8 cellular contexts compared by ENCODE assay signal in the genomic region with DNA sequence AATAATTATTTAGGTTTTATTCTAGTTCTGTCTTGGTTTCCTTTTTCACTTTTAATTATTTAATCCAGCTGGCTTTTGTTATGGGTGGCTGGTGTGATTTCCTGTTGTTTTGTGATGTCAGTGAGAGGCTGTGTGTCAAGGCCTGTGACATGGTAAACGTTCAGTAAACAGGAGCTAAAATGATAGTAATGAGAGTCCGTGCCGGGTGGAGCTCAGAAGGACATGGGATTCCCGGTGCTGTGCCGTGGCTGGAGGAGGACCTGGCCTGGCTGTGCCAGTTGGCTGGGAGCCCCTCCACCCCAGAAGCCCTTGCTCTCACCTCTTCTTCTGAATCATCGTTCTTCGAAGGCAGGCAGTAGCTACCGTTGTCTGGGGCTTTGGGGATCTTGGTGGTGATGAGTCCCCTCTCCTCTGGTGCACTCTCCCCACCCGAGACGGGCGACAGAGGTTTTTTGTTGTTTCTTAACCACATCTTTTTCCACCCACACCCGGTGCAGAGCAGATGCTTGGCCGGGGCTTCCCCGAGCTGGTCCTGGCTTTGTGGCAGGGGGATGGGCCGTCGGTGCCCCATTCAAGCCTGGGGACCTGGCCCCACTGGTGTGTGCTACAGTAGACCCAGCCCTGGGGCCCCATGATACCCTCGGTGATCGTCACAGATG. TPM values are rescaled to one million over a fixed set of nuclear protein-coding genes. Genes with fewer than 3 reads are reported as not detected.
DNase-seq lines count a peak whose midpoint lies in the region; ATAC-seq, FAIRE-seq and TF ChIP-seq lines count a peak whose summit lies in the region.

No MANE protein-coding gene starts in this region.

- H3K27me3 ChIP-seq in CD4-positive, alpha-beta memory T cell (ENCODE audit: insufficient read depth, low read length): no peaks in the 10 kb centered on the region
- H3K27me3 ChIP-seq in KMS-11 (ENCODE audit: insufficient read depth, low read depth): no peaks in the 10 kb centered on the region
- H3K27me3 ChIP-seq in dorsolateral prefrontal cortex: no peaks in the 10 kb centered on the region

- H3K9me3 ChIP-seq in CD4-positive, alpha-beta memory T cell (ENCODE audit: control insufficient read depth in 1 of 2, low read length in 2 of 2): no peaks in the 10 kb centered on the region

- TF ChIP-seq CTCF in KMS-11 (conservative IDR thresholded peaks at IDR 0.05; ENCODE audit: low read depth, low read length) (no peak), dorsolateral prefrontal cortex (IDR thresholded peaks at IDR 0.05 in 54 of 56, conservative IDR thresholded peaks at IDR 0.05 in 2 of 56; ENCODE audit: low read depth in 1 of 56, partially characterized antibody in 56 of 56) (no peak), D721Med (IDR thresholded peaks at IDR 0.05; ENCODE audit: insufficient read depth, missing control alignments) (no peak)

- peak overlapping the region; percentile 98 for H3K27ac ChIP-seq in CD4-positive, alpha-beta memory T cell (ENCODE audit: low read depth, low read length)
- H3K27ac ChIP-seq in KMS-11 (peak overlapping the region; percentile 96), dorsolateral prefrontal cortex (peak overlapping the region in 56 of 59 donors; percentile 3 to 86 (median 73))

- H3K27ac Mint-ChIP-seq in CD4-positive, alpha-beta memory T cell: peak overlapping the region; percentile 98 to 100 (median 99)
- H3K27ac Mint-ChIP-seq in activated CD4-positive, alpha-beta memory T cell treated with anti-CD3 and anti-CD28 coated beads, Interleukin-2, amount 10 ng/mL, durations not matched to agents 7 days and 5 days: peak overlapping the region; percentile 97
- peak overlapping the region; percentile 57 to 80 for H3K27ac Mint-ChIP-seq in natural killer cell treated with Interleukin-12 subunit alpha and Interleukin-12 subunit beta and Interleukin-15 and Interleukin-18, amount 100 ng/mL, for 72 hours

- peaks cover 95% of the 10 kb centered on the region for H3K4me1 ChIP-seq in CD4-positive, alpha-beta memory T cell (ENCODE audit: insufficient read depth, low read length)
- peaks cover 99% of the 10 kb centered on the region for H3K4me1 ChIP-seq in KMS-11 (ENCODE audit: low read depth, poor library complexity, severe bottlenecking)

- H2AFZ ChIP-seq in KMS-11 (ENCODE audit: low read depth): no peak overlapping the region

- H3K4me1 Mint-ChIP-seq in CD4-positive, alpha-beta memory T cell: peaks cover 66 to 96% (median 82%) of the 10 kb centered on the region in 4 donors
- peaks cover 90% of the 10 kb centered on the region for H3K4me1 Mint-ChIP-seq in activated CD4-positive, alpha-beta memory T cell treated with anti-CD3 and anti-CD28 coated beads, Interleukin-2, amount 10 ng/mL, durations not matched to agents 7 days and 5 days
- H3K4me1 Mint-ChIP-seq in natural killer cell treated with Interleukin-12 subunit alpha and Interleukin-12 subunit beta and Interleukin-15 and Interleukin-18, amount 100 ng/mL, for 72 hours (ENCODE audit: low read depth in 2 of 2): peaks cover 81 to 90% of the 10 kb centered on the region in 2 donors

- H3K79me2 ChIP-seq in KMS-11 (ENCODE audit: insufficient read depth, low read depth): peaks cover 52% of the 10 kb centered on the region

- intact Hi-C loops in CD4-positive, alpha-beta memory T cell (cut with micrococcal nuclease): loop anchor here (1.0 kb wide), 4 partner anchors 9 to 30 kb away; a partner anchor contains a TSS
- intact Hi-C loops in dorsolateral prefrontal cortex (cut with DNase I): no loop called here

- H3K9ac ChIP-seq in KMS-11: peak overlapping the region; percentile 59; the same call in 1 of the 2 replicates

- H3K4me3 Mint-ChIP-seq in CD4-positive, alpha-beta memory T cell: peak overlapping the region; percentile 86 to 91 (median 88)
- peak overlapping the region; percentile 71 for H3K4me3 Mint-ChIP-seq in activated CD4-positive, alpha-beta memory T cell treated with anti-CD3 and anti-CD28 coated beads, Interleukin-2, amount 10 ng/mL, durations not matched to agents 7 days and 5 days
- peak overlapping the region; percentile 79 for H3K4me3 Mint-ChIP-seq in natural killer cell treated with Interleukin-12 subunit alpha and Interleukin-12 subunit beta and Interleukin-15 and Interleukin-18, amount 100 ng/mL, for 72 hours

- no peak for FAIRE-seq in D721Med (lab: Jason Lieb, UNC)

- POLR2A ChIA-PET in CD4-positive, alpha-beta memory T cell (lab: Charles Lee; ENCODE audit: partially characterized antibody): interaction anchor here (1.0 to 27.1 kb wide), 9 partner anchors 10 to 1435 kb away, joined by 3 to 683 read pairs (median 7); a partner anchor contains a TSS
- POLR2A ChIA-PET in activated CD4-positive, alpha-beta memory T cell treated with anti-CD3 and anti-CD28 coated beads, Interleukin-2, amount 10 ng/mL, durations not matched to agents 7 days and 5 days (lab: Charles Lee): interaction anchor here (0.8 to 13.5 kb wide), 7 partner anchors 7 to 38 kb away, joined by 3 to 252 read pairs (median 8); a partner anchor contains a TSS

- peak overlapping the region in 1 of 2 donors; percentile 38 for H3K4me3 ChIP-seq in CD4-positive, alpha-beta memory T cell (ENCODE audit: low read length in 2 of 2)
- H3K4me3 ChIP-seq in KMS-11 (IDR thresholded peaks at IDR 0.05; ENCODE audit: insufficient read depth, low read depth, low read length) (no peak overlapping the region), dorsolateral prefrontal cortex (peak overlapping the region in 35 of 59 donors; percentile 4 to 43 (median 23))

- H4K20me1 ChIP-seq in KMS-11 (ENCODE audit: insufficient read depth): no peaks in the 10 kb centered on the region

- H3K27me3 Mint-ChIP-seq in CD4-positive, alpha-beta memory T cell: no peaks in the 10 kb centered on the region
- peaks cover 2% of the 10 kb centered on the region for H3K27me3 Mint-ChIP-seq in activated CD4-positive, alpha-beta memory T cell treated with anti-CD3 and anti-CD28 coated beads, Interleukin-2, amount 10 ng/mL, durations not matched to agents 7 days and 5 days
- H3K27me3 Mint-ChIP-seq in natural killer cell treated with Interleukin-12 subunit alpha and Interleukin-12 subunit beta and Interleukin-15 and Interleukin-18, amount 100 ng/mL, for 72 hours: peaks cover 0 to 2% of the 10 kb centered on the region in 2 donors

- H3K9me3 Mint-ChIP-seq in CD4-positive, alpha-beta memory T cell: no peaks in the 10 kb centered on the region
- H3K9me3 Mint-ChIP-seq in activated CD4-positive, alpha-beta memory T cell treated with anti-CD3 and anti-CD28 coated beads, Interleukin-2, amount 10 ng/mL, durations not matched to agents 7 days and 5 days: no peaks in the 10 kb centered on the region
- no peaks in the 10 kb centered on the region for H3K9me3 Mint-ChIP-seq in natural killer cell treated with Interleukin-12 subunit alpha and Interleukin-12 subunit beta and Interleukin-15 and Interleukin-18, amount 100 ng/mL, for 72 hours

- peak overlapping the region; percentile 93 for H3K4me2 ChIP-seq in KMS-11

- peak; percentile 60 for ATAC-seq in GM21447 (IDR thresholded peaks at IDR 0.05; ENCODE audit: unreplicated experiment)
- ATAC-seq in natural killer cell treated with Interleukin-12 subunit alpha and Interleukin-12 subunit beta and Interleukin-15 and Interleukin-18, amount 100 ng/mL, for 72 hours: peak; percentile 78

- no peaks in the 10 kb centered on the region for H3K36me3 ChIP-seq in CD4-positive, alpha-beta memory T cell (ENCODE audit: insufficient read depth, low read length)
- H3K36me3 ChIP-seq in KMS-11 (ENCODE audit: insufficient read depth): no peaks in the 10 kb centered on the region

- peak; percentile 90 to 97 (median 92) for DNase-seq in CD4-positive, alpha-beta memory T cell
- DNase-seq in activated CD4-positive, alpha-beta memory T cell treated with anti-CD3 and anti-CD28 coated beads, Interleukin-2, amount 10 ng/mL, durations not matched to agents 7 days and 5 days: peak; percentile 82
- peak in 1 of 10 donors; percentile 52 for DNase-seq in dorsolateral prefrontal cortex
- peak; percentile 78 for DNase-seq in natural killer cell treated with Interleukin-12 subunit alpha and Interleukin-12 subunit beta and Interleukin-15 and Interleukin-18, amount 100 ng/mL, for 72 hours (ENCODE audit: low spot score)
- peak; percentile 34 for DNase-seq in stromal cell of bone marrow (ENCODE audit: low read depth)
- DNase-seq in D721Med (ENCODE audit: insufficient read length, low spot score): no peak

- CTCF ChIA-PET in CD4-positive, alpha-beta memory T cell (lab: Charles Lee; ENCODE audit: partially characterized antibody): interaction anchor here (1.1 to 7.1 kb wide), 9 partner anchors 9 to 93 kb away, joined by 4 to 99 read pairs (median 16); a partner anchor contains a TSS
- CTCF ChIA-PET in activated CD4-positive, alpha-beta memory T cell treated with anti-CD3 and anti-CD28 coated beads, Interleukin-2, amount 10 ng/mL, durations not matched to agents 7 days and 5 days (lab: Charles Lee): interaction anchor here (0.8 to 3.9 kb wide), 9 partner anchors 9 to 38 kb away, joined by 3 to 42 read pairs (median 20); no protein-coding TSS in a partner anchor

- peaks cover 5 to 33% of the 10 kb centered on the region in 2 donors for H3K36me3 Mint-ChIP-seq in CD4-positive, alpha-beta memory T cell
- H3K36me3 Mint-ChIP-seq in activated CD4-positive, alpha-beta memory T cell treated with anti-CD3 and anti-CD28 coated beads, Interleukin-2, amount 10 ng/mL, durations not matched to agents 7 days and 5 days (ENCODE audit: low read depth): peaks cover 26% of the 10 kb centered on the region
- no peaks in the 10 kb centered on the region for H3K36me3 Mint-ChIP-seq in natural killer cell treated with Interleukin-12 subunit alpha and Interleukin-12 subunit beta and Interleukin-15 and Interleukin-18, amount 100 ng/mL, for 72 hours

RNA-seq across cellular contexts. Expression of a gene that starts 29.1 kb away (rescaled TPM):
- 10 to 100 TPM; 25.3 to 28.2 TPM for total RNA-seq in CD4-positive, alpha-beta memory T cell
- 10 to 100 TPM in 1 of 2 donors, 1 to 10 TPM in 1; 4.2 to 14.2 TPM for polyA plus RNA-seq in CD4-positive, alpha-beta memory T cell
- total RNA-seq in activated CD4-positive, alpha-beta memory T cell treated with anti-CD3 and anti-CD28 coated beads, Interleukin-2, amount 10 ng/mL, durations not matched to agents 7 days and 5 days: 10 to 100 TPM; 18.8 to 20.2 TPM
- total RNA-seq in dorsolateral prefrontal cortex: 10 to 100 TPM in 116 of 120 experiments, 1 to 10 TPM in 4; 8.5 to 28.7 (median 14.8) TPM
- 10 to 100 TPM in 1 of 2 donors, 1 to 10 TPM in 1; 10.0 to 12.2 TPM for total RNA-seq in natural killer cell treated with Interleukin-12 subunit alpha and Interleukin-12 subunit beta and Interleukin-15 and Interleukin-18, amount 100 ng/mL, for 72 hours
